ENCODE assay signal across 13 cellular contexts in the genomic region with DNA sequence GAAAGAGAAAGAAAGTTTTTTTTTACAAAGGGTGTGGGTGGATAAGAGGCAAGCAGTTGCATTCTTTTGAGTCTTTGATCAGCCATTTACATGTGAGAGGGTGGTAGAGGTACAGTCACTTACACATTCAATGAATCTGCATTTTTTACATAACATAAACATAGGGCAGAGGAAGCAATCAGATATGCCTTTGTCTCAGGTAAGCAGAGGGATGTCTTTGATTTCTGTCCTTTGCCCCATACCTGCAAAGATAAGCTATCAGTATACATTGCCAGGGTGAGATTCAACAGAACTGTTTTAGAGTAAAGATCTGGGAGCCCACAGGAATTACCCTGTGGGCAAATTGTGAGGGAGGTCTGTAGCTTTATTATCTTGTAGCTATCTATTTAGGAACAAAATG. TPM values are rescaled to one million over a fixed set of nuclear protein-coding genes. Genes with fewer than 3 reads are reported as not detected.
DNase-seq lines count a peak whose midpoint lies in the region; ATAC-seq and TF ChIP-seq lines count a peak whose summit lies in the region.
"Had no signal": no experiment of that assay in that cellular context is flagged by ENCODE, and none has a peak within 500 bp of the region (broad histone marks: within the 10 kb centered on the region; RNA-seq: fewer than 3 reads in every experiment).

No MANE protein-coding gene starts in this region.

- H2BK15ac ChIP-seq in H9 (ENCODE audit: low read depth, low read length), result no peak overlapping the region

- H3K4me2 ChIP-seq in H9 (ENCODE audit: insufficient read depth, insufficient read length, low read length), result peak overlapping the region; percentile 34
- H3K4me2 ChIP-seq: BLaER1 had no signal

- CTCF ChIA-PET in CD8-positive, alpha-beta T cell (lab: Charles Lee), result interaction anchor here (1.2 to 3.1 kb wide), 4 partner anchors 10 to 275 kb away, joined by 6 to 16 read pairs (median 8); no protein-coding TSS in a partner anchor

- H3K36me3 Mint-ChIP-seq in CD8-positive, alpha-beta T cell, result peaks cover 1% of the 10 kb centered on the region
- peaks cover 0 to 2% (median 0%) of the 10 kb centered on the region in 3 experiments; a peak in 1 of 7 replicates for H3K36me3 Mint-ChIP-seq in H9 (ENCODE audit: insufficient read depth in 1 of 3, low read depth in 3 of 3)
- H3K36me3 Mint-ChIP-seq in activated naive CD8-positive, alpha-beta T cell, result no peaks in the 10 kb centered on the region

- H3K4me3 Mint-ChIP-seq in CD8-positive, alpha-beta T cell, result peak overlapping the region; percentile 69
- peak overlapping the region; percentile 7 to 21; a peak in 3 of 5 replicates for H3K4me3 Mint-ChIP-seq in H9
- peak overlapping the region; percentile 60 for H3K4me3 Mint-ChIP-seq in activated naive CD8-positive, alpha-beta T cell

- no peak overlapping the region for H2AK5ac ChIP-seq in H9 (ENCODE audit: insufficient read length, low read length)

- H2BK20ac ChIP-seq in H9 (ENCODE audit: low read depth, low read length, poor library complexity, severe bottlenecking), result no peak overlapping the region

- H3K4me3 ChIP-seq in CD8-positive, alpha-beta T cell (ENCODE audit: low read depth, low read length), result no peak overlapping the region
- no peak overlapping the region for H3K4me3 ChIP-seq in mucosa of descending colon
- H3K4me3 ChIP-seq: BLaER1, SK-N-MC, suprapubic skin had no signal

- peaks cover 90% of the 10 kb centered on the region for H3K4me1 ChIP-seq in CD8-positive, alpha-beta T cell (ENCODE audit: insufficient read depth, low read length)
- H3K4me1 ChIP-seq in H9 (ENCODE audit: insufficient read depth, low read length) (peaks cover 6% of the 10 kb centered on the region; the same call in 1 of the 2 replicates), mucosa of descending colon (ENCODE audit: low read depth) (peaks cover 32% of the 10 kb centered on the region)

- H4K20me1 ChIP-seq in H9 (ENCODE audit: control insufficient read depth, insufficient read depth, insufficient read length), result no peaks in the 10 kb centered on the region
- H4K20me1 ChIP-seq: BLaER1 had no signal

- H3K4ac ChIP-seq in H9 (ENCODE audit: low read depth, low read length), result no peak overlapping the region

- no peak overlapping the region for H3K18ac ChIP-seq in H9 (ENCODE audit: insufficient read length, low read depth, low read length)

- H2BK5ac ChIP-seq in H9 (ENCODE audit: insufficient read length, low read length), result no peak overlapping the region

- H2BK120ac ChIP-seq in H9 (ENCODE audit: low read depth, low read length, poor library complexity, severe bottlenecking), result no peak overlapping the region

- H4K8ac ChIP-seq in H9 (replicated peaks; ENCODE audit: insufficient read length, low read depth, low read length), result no peak overlapping the region

- no peak overlapping the region for H4K5ac ChIP-seq in H9 (ENCODE audit: insufficient read length, low read depth, low read length)

- peak overlapping the region; percentile 97 for H3K27ac Mint-ChIP-seq in CD8-positive, alpha-beta T cell
- 0 out of 7 replicates have a peak overlapping the region, but pooled peaks of 1 of the 3 experiments have one; percentile 20 for H3K27ac Mint-ChIP-seq in H9
- peak overlapping the region; percentile 77 for H3K27ac Mint-ChIP-seq in activated naive CD8-positive, alpha-beta T cell

- H3K9me3 Mint-ChIP-seq in CD8-positive, alpha-beta T cell, result no peaks in the 10 kb centered on the region
- H3K9me3 Mint-ChIP-seq in H9, result no peaks in the 10 kb centered on the region
- H3K9me3 Mint-ChIP-seq in activated naive CD8-positive, alpha-beta T cell (ENCODE audit: low read depth), result no peaks in the 10 kb centered on the region

- H3K27ac ChIP-seq in CD8-positive, alpha-beta T cell (ENCODE audit: low read depth, low read length), result no peak overlapping the region
- no peak overlapping the region for H3K27ac ChIP-seq in H9 (ENCODE audit: insufficient read length, low read depth, low read length)
- H3K27ac ChIP-seq: BLaER1, SK-N-MC, suprapubic skin had no signal

- no peak overlapping the region for H3K23ac ChIP-seq in H9 (ENCODE audit: insufficient read length, low read depth, low read length)

- POLR2A ChIA-PET in CD8-positive, alpha-beta T cell (lab: Charles Lee), result no interaction called here

- peaks cover 3% of the 10 kb centered on the region for H3K23me2 ChIP-seq in H9 (ENCODE audit: insufficient read length, low read depth, low read length, poor library complexity, severe bottlenecking)

- no peak overlapping the region for H3K56ac ChIP-seq in H9 (ENCODE audit: insufficient read length, low read depth, low read length)

- H3T11ph ChIP-seq in H9 (ENCODE audit: low read length), result no peak overlapping the region

- TF ChIP-seq CTCF in CD8-positive, alpha-beta T cell (IDR thresholded peaks at IDR 0.05), result no peak
- TF ChIP-seq CTCF in H9 (conservative IDR thresholded peaks at IDR 0.05) (no peak), mucosa of descending colon (IDR thresholded peaks at IDR 0.05) (no peak)

- intact Hi-C loops in CD8-positive, alpha-beta T cell (cut with DNase I, micrococcal nuclease), result loop anchor here in 1 of 2 experiments (10.0 kb wide), 1 partner anchor 1064 kb away; a partner anchor contains a TSS
- intact Hi-C loops in mucosa of descending colon (cut with DNase I, micrococcal nuclease), result no loop called here

- H3K9ac ChIP-seq in H9 (ENCODE audit: extremely low read depth, insufficient read length, low read length), result no peak overlapping the region
- H3K9ac ChIP-seq: BLaER1 had no signal

- no peak overlapping the region for H3K14ac ChIP-seq in H9 (ENCODE audit: insufficient read depth, low read length)

- H4K91ac ChIP-seq in H9 (ENCODE audit: insufficient read length, low read depth, low read length), result no peak overlapping the region

- H3K36me3 ChIP-seq in CD8-positive, alpha-beta T cell (ENCODE audit: insufficient read depth, low read length), result no peaks in the 10 kb centered on the region
- no peaks in the 10 kb centered on the region for H3K36me3 ChIP-seq in mucosa of descending colon (ENCODE audit: low read depth)
- H3K36me3 ChIP-seq: BLaER1, suprapubic skin had no signal

- no peaks in the 10 kb centered on the region for H3K9me3 ChIP-seq in CD8-positive, alpha-beta T cell (ENCODE audit: low read length)
- H3K9me3 ChIP-seq in H9 (ENCODE audit: control insufficient read depth, low read depth, low read length) (no peaks in the 10 kb centered on the region), mucosa of descending colon (no peaks in the 10 kb centered on the region)
- H3K9me3 ChIP-seq: BLaER1, suprapubic skin had no signal

- no peak for DNase-seq in CD8-positive, alpha-beta T cell
- DNase-seq in H9 (no peak), mucosa of descending colon (no peak), kidney glomerular epithelial cell (lab: John Stamatoyannopoulos, UW) (no peak), NCI-H2029 treated with DMSO at 0.1 percent for 48 hours (lab: John Stamatoyannopoulos, UW) (no peak)
- DNase-seq: caudate nucleus; DMS79 treated with DMSO at 0.1 percent for 48 hours; stimulated activated CD4-positive, alpha-beta T cell treated with anti-CD3 and anti-CD28 coated beads, Interleukin-15, amount 100 ng/mL, for 24 hours had no signal

- no peaks in the 10 kb centered on the region for H3K79me2 ChIP-seq in H9 (ENCODE audit: insufficient read depth, low read length)

- no peaks in the 10 kb centered on the region for H3K27me3 Mint-ChIP-seq in CD8-positive, alpha-beta T cell (ENCODE audit: low read depth)
- peaks cover 37% of the 10 kb centered on the region for H3K27me3 Mint-ChIP-seq in H9 (ENCODE audit: low read depth)
- no peaks in the 10 kb centered on the region for H3K27me3 Mint-ChIP-seq in activated naive CD8-positive, alpha-beta T cell

- ATAC-seq in CD8-positive, alpha-beta T cell, result no peak
- ATAC-seq in mucosa of descending colon, result peak; percentile 12
- ATAC-seq in HG02763 (IDR thresholded peaks at IDR 0.05; ENCODE audit: unreplicated experiment), result no peak

- H3K79me1 ChIP-seq in H9 (ENCODE audit: insufficient read depth, low read depth, low read length, poor library complexity, severe bottlenecking), result no peaks in the 10 kb centered on the region

- peaks cover 88% of the 10 kb centered on the region for H3K4me1 Mint-ChIP-seq in CD8-positive, alpha-beta T cell (ENCODE audit: low read depth)
- peaks cover 29 to 47% of the 10 kb centered on the region in 2 experiments for H3K4me1 Mint-ChIP-seq in H9
- H3K4me1 Mint-ChIP-seq in activated naive CD8-positive, alpha-beta T cell (ENCODE audit: low read depth), result peaks cover 93% of the 10 kb centered on the region

- H2AFZ ChIP-seq in H9 (ENCODE audit: low read length), result no peak overlapping the region

- no peak overlapping the region for H2BK12ac ChIP-seq in H9 (ENCODE audit: insufficient read length, low read depth, low read length)

- H3K27me3 ChIP-seq in CD8-positive, alpha-beta T cell (ENCODE audit: insufficient read depth, low read length), result no peaks in the 10 kb centered on the region
- H3K27me3 ChIP-seq in H9 (ENCODE audit: insufficient read depth, low read length), result no peaks in the 10 kb centered on the region; the same call in 1 of the 2 replicates
- H3K27me3 ChIP-seq: suprapubic skin had no signal

RNA-seq across cellular contexts. Expression of a gene that starts 5.4 kb away (rescaled TPM):
- 100 to 1,000 TPM; 160 to 166 TPM for total RNA-seq in CD8-positive, alpha-beta T cell
- 38.3 and 38.8 TPM in 2 replicates for total RNA-seq in H9 (2021)
- total RNA-seq in mucosa of descending colon, result 10 to 100 TPM; 42.6 to 60.0 (median 46.2) TPM

RNA-seq across cellular contexts. Expression of a gene that starts 35.2 kb away (rescaled TPM):
- not detected for total RNA-seq in CD8-positive, alpha-beta T cell
- total RNA-seq in H9 (2021) (not detected in 2 replicates), mucosa of descending colon (10 to 100 TPM in 2 of 3 donors, 1 to 10 TPM in 1; 8.7 to 73.6 (median 10.7) TPM)

Comparison
In these comparisons a context has a peak if more than half of its experiments do, and no peak if none do; other contexts are left out.
1. H3K4me3 Mint-ChIP-seq: peak in every context shown above with its lines; median percentile 69 in CD8-positive, alpha-beta T cell; 60 in activated naive CD8-positive, alpha-beta T cell; 14 in H9.